Comparison of ENCODE assay signal across 8 cellular contexts in genomic region chr13:79973533-79973963, GRCh38.
A peak's percentile ranks its signal among the peaks of the same experiment; 100 is the strongest.
DNase-seq lines count a peak whose midpoint lies in the region; ATAC-seq and TF ChIP-seq lines count a peak whose summit lies in the region.

No MANE protein-coding gene starts in this region.

- H3K4me1 ChIP-seq in foreskin keratinocyte (no peaks in the 10 kb centered on the region), upper lobe of right lung (no peaks in the 10 kb centered on the region)

- intact Hi-C loops in upper lobe of right lung (cut with DNase I): no loop called here

- H3K36me3 ChIP-seq in upper lobe of right lung: no peaks in the 10 kb centered on the region

- DNase-seq in HFF-Myc (ENCODE audit: extremely low read depth, low read depth): no peak
- peak; percentile 72 for DNase-seq in NAMALWA (ENCODE audit: low spot score)
- DNase-seq in foreskin keratinocyte: no peak
- DNase-seq in upper lobe of right lung: no peak
- DNase-seq in effector CD8-positive, alpha-beta T cell (lab: John Stamatoyannopoulos, UW): no peak
- DNase-seq in retina: no peak

- H3K4me3 ChIP-seq in HFF-Myc (replicated peaks; ENCODE audit: low read depth, low read length): no peak overlapping the region
- no peak overlapping the region for H3K4me3 ChIP-seq in upper lobe of right lung

- H3K9me3 Mint-ChIP-seq in activated T-helper 17 cell treated with anti-CD3 and anti-CD28 coated beads, Interleukin-2, amount 50 U/mL, for 72 hours: peaks cover 18% of the 10 kb centered on the region

- no peaks in the 10 kb centered on the region for H3K27me3 Mint-ChIP-seq in activated T-helper 17 cell treated with anti-CD3 and anti-CD28 coated beads, Interleukin-2, amount 50 U/mL, for 72 hours

- no peak overlapping the region for H3K27ac Mint-ChIP-seq in activated T-helper 17 cell treated with anti-CD3 and anti-CD28 coated beads, Interleukin-2, amount 50 U/mL, for 72 hours

- H3K36me3 Mint-ChIP-seq in activated T-helper 17 cell treated with anti-CD3 and anti-CD28 coated beads, Interleukin-2, amount 50 U/mL, for 72 hours (ENCODE audit: low read depth): no peaks in the 10 kb centered on the region

- ATAC-seq in GM18519 (IDR thresholded peaks at IDR 0.05; ENCODE audit: low FRiP score, unreplicated experiment) (peak; percentile 78), foreskin keratinocyte (peak; percentile 23), upper lobe of right lung (peak; percentile 76)
- no peak for ATAC-seq in activated T-helper 17 cell treated with anti-CD3 and anti-CD28 coated beads, Interleukin-2, amount 50 U/mL, for 72 hours (replicated peaks)

- no peaks in the 10 kb centered on the region for H3K4me1 Mint-ChIP-seq in activated T-helper 17 cell treated with anti-CD3 and anti-CD28 coated beads, Interleukin-2, amount 50 U/mL, for 72 hours

- TF ChIP-seq CTCF in HFF-Myc (IDR thresholded peaks at IDR 0.05; ENCODE audit: low read depth, low read length, missing control alignments) (peak; percentile 52), foreskin keratinocyte (conservative IDR thresholded peaks at IDR 0.05) (peak; percentile 56), upper lobe of right lung (IDR thresholded peaks at IDR 0.05) (peak; percentile 54)

- no peak overlapping the region for H3K4me3 Mint-ChIP-seq in activated T-helper 17 cell treated with anti-CD3 and anti-CD28 coated beads, Interleukin-2, amount 50 U/mL, for 72 hours

- no peaks in the 10 kb centered on the region for H3K9me3 ChIP-seq in upper lobe of right lung

- no peak overlapping the region for H3K27ac ChIP-seq in foreskin keratinocyte
- no peak overlapping the region for H3K27ac ChIP-seq in upper lobe of right lung

- no peaks in the 10 kb centered on the region for H3K27me3 ChIP-seq in foreskin keratinocyte
- no peaks in the 10 kb centered on the region for H3K27me3 ChIP-seq in upper lobe of right lung
